ENCODE assay signal across 8 cellular contexts in genomic region chr2:12071343-12071742, GRCh38.
DNase-seq lines count a peak whose midpoint lies in the region; ATAC-seq and TF ChIP-seq lines count a peak whose summit lies in the region.

No MANE protein-coding gene starts in this region.

- H3K27me3 ChIP-seq in CD8-positive, alpha-beta T cell (ENCODE audit: insufficient read depth, low read length) = no peaks in the 10 kb centered on the region

- intact Hi-C loops in activated B cell treated with CpG ODN at 0.5 μM for 24 hours (cut with micrococcal nuclease) = loop anchor here (2.0 to 5.0 kb wide), 4 partner anchors 15 to 64 kb away; no protein-coding TSS in a partner anchor
- intact Hi-C loops in CD8-positive, alpha-beta T cell (cut with DNase I, micrococcal nuclease) = no loop called here

- no peaks in the 10 kb centered on the region for H3K36me3 Mint-ChIP-seq in activated B cell treated with CpG ODN at 0.5 μM for 24 hours (ENCODE audit: low read depth)
- no peaks in the 10 kb centered on the region for H3K36me3 Mint-ChIP-seq in CD8-positive, alpha-beta T cell

- H3K4me3 Mint-ChIP-seq in activated B cell treated with CpG ODN at 0.5 μM for 24 hours = peak overlapping the region; percentile 11
- H3K4me3 Mint-ChIP-seq in CD8-positive, alpha-beta T cell = no peak overlapping the region

- H3K9me3 Mint-ChIP-seq in activated B cell treated with CpG ODN at 0.5 μM for 24 hours = no peaks in the 10 kb centered on the region
- no peaks in the 10 kb centered on the region for H3K9me3 Mint-ChIP-seq in CD8-positive, alpha-beta T cell

- ATAC-seq in GM18868 (IDR thresholded peaks at IDR 0.05; ENCODE audit: unreplicated experiment) (peak; percentile 39), GM21619 (IDR thresholded peaks at IDR 0.05; ENCODE audit: unreplicated experiment) (peak; percentile 45), HG03342 (IDR thresholded peaks at IDR 0.05; ENCODE audit: unreplicated experiment) (peak; percentile 76), activated B cell treated with CpG ODN at 0.5 μM for 24 hours (ENCODE audit: low read depth) (peak; percentile 83)
- ATAC-seq in CD8-positive, alpha-beta T cell = no peak

- peak overlapping the region; percentile 61 for H3K27ac Mint-ChIP-seq in activated B cell treated with CpG ODN at 0.5 μM for 24 hours
- no peak overlapping the region for H3K27ac Mint-ChIP-seq in CD8-positive, alpha-beta T cell

- H3K4me3 ChIP-seq in CD8-positive, alpha-beta T cell (ENCODE audit: low read depth, low read length) = no peak overlapping the region

- H3K27ac ChIP-seq in CD8-positive, alpha-beta T cell (ENCODE audit: low read depth, low read length) = no peak overlapping the region

- no peaks in the 10 kb centered on the region for H3K27me3 Mint-ChIP-seq in activated B cell treated with CpG ODN at 0.5 μM for 24 hours
- no peaks in the 10 kb centered on the region for H3K27me3 Mint-ChIP-seq in CD8-positive, alpha-beta T cell (ENCODE audit: low read depth)

- DNase-seq in activated B cell treated with CpG ODN at 0.5 μM for 24 hours = no peak
- no peak for DNase-seq in SW 1271 (lab: John Stamatoyannopoulos, UW)
- no peak for DNase-seq in kidney glomerular epithelial cell (lab: John Stamatoyannopoulos, UW)
- DNase-seq in NCI-H446 (lab: John Stamatoyannopoulos, UW) = no peak
- DNase-seq in CD8-positive, alpha-beta T cell = no peak

- no peaks in the 10 kb centered on the region for H3K36me3 ChIP-seq in CD8-positive, alpha-beta T cell (ENCODE audit: insufficient read depth, low read length)

- CTCF ChIA-PET in activated B cell treated with CpG ODN at 0.5 μM for 24 hours (lab: Charles Lee) = no interaction called here
- CTCF ChIA-PET in CD8-positive, alpha-beta T cell (lab: Charles Lee) = interaction anchor here (1.0 kb wide), 1 partner anchor 26 kb away, joined by 3 read pairs; no protein-coding TSS in a partner anchor

- no peaks in the 10 kb centered on the region for H3K4me1 ChIP-seq in CD8-positive, alpha-beta T cell (ENCODE audit: insufficient read depth, low read length)

- H3K4me1 Mint-ChIP-seq in activated B cell treated with CpG ODN at 0.5 μM for 24 hours = peaks cover 63% of the 10 kb centered on the region
- H3K4me1 Mint-ChIP-seq in CD8-positive, alpha-beta T cell (ENCODE audit: low read depth) = peaks cover 7% of the 10 kb centered on the region

- no peaks in the 10 kb centered on the region for H3K9me3 ChIP-seq in CD8-positive, alpha-beta T cell (ENCODE audit: low read length)

- POLR2A ChIA-PET in activated B cell treated with CpG ODN at 0.5 μM for 24 hours (lab: Charles Lee) = no interaction called here
- POLR2A ChIA-PET in CD8-positive, alpha-beta T cell (lab: Charles Lee) = interaction anchor here (0.7 kb wide), 1 partner anchor 75 kb away, joined by 3 read pairs; no protein-coding TSS in a partner anchor

- no peak for TF ChIP-seq CTCF in activated B cell treated with CpG ODN at 0.5 μM for 24 hours (IDR thresholded peaks at IDR 0.05)
- no peak for TF ChIP-seq CTCF in CD8-positive, alpha-beta T cell (IDR thresholded peaks at IDR 0.05)
